ENCODE assay signal across 20 cellular contexts in the genomic region with DNA sequence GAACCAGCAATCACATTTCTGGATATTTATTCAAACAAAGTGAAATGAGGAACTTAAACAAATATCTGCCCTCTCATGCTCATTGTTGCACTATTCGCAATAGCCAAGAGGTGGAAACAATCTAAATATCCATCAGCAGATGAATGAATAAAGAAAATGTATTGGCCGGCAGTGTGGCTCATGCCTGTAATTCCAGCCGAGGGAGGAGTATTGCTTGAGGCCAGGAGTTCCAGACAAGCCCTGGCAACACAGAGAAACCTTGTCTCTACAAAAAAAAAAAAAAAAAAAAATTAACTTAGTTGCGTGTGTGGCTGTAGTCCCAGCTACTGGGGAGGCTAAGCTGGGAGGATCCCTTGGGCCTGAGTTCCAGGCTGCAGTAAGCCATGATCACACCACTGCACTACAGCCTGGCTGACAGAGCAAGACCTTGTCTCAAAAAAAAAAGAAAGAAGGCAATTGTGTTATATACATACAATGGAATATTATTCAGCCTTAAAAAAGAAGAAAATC.
DNase-seq lines count a peak whose midpoint lies in the region; ATAC-seq and TF ChIP-seq lines count a peak whose summit lies in the region.
"Had no signal": no experiment of that assay in that cellular context is flagged by ENCODE, and none has a peak within 500 bp of the region (broad histone marks: within the 10 kb centered on the region; RNA-seq: fewer than 3 reads in every experiment).

No MANE protein-coding gene starts in this region.

- no TSS peak for BruUV-seq in MCF 10A (replicated peaks; lab: Mats Ljungman, UMichigan)

- no peaks in the 10 kb centered on the region for H3K36me3 ChIP-seq in breast epithelium

- H3K4me3 Mint-ChIP-seq in MCF 10A (ENCODE audit: unreplicated experiment) (no peak overlapping the region), chondrocyte (ENCODE audit: unreplicated experiment) (no peak overlapping the region)
- H3K4me3 Mint-ChIP-seq: CD4-positive, CD25-positive, alpha-beta regulatory T cell had no signal

- peak overlapping the region; percentile 87 for H3K27ac Mint-ChIP-seq in MCF 10A (ENCODE audit: low read depth, unreplicated experiment)
- H3K27ac Mint-ChIP-seq in chondrocyte (ENCODE audit: unreplicated experiment), result peak overlapping the region; percentile 5
- H3K27ac Mint-ChIP-seq: CD4-positive, CD25-positive, alpha-beta regulatory T cell had no signal

- CTCF ChIA-PET in MCF 10A (lab: Yijun Ruan, JAX), result interaction anchor here (0.9 to 2.7 kb wide), 3 partner anchors 9 to 18 kb away, joined by 3 to 8 read pairs (median 4); no protein-coding TSS in a partner anchor

- H3K9me3 Mint-ChIP-seq in MCF 10A (ENCODE audit: unreplicated experiment) (no peaks in the 10 kb centered on the region), chondrocyte (ENCODE audit: low read depth) (peaks cover 4% of the 10 kb centered on the region)

- no peak for TF ChIP-seq POLR2A in breast epithelium (IDR thresholded peaks at IDR 0.05)

- no peaks in the 10 kb centered on the region for H3K4me1 ChIP-seq in breast epithelium
- H3K4me1 ChIP-seq: BLaER1 had no signal

- POLR2A ChIA-PET in MCF 10A (lab: Yijun Ruan, JAX), result interaction anchor here (0.7 to 1.5 kb wide), 2 partner anchors 62 to 82 kb away, joined by 3 to 6 read pairs; no protein-coding TSS in a partner anchor

- H3K4me3 ChIP-seq in breast epithelium, result no peak overlapping the region
- H3K4me3 ChIP-seq: BLaER1, GM23248, K562 had no signal

- intact Hi-C loops in MCF 10A (cut with micrococcal nuclease) (no loop called here), breast epithelium (cut with DNase I; ENCODE audit: low total_unique reads) (no loop called here)

- ATAC-seq in HG02610 (IDR thresholded peaks at IDR 0.05; ENCODE audit: unreplicated experiment), result no peak
- ATAC-seq: K562, Panc1 had no signal

- TF ChIP-seq CTCF in MCF 10A (IDR thresholded peaks at IDR 0.05; ENCODE audit: unreplicated experiment) (no peak), breast epithelium (IDR thresholded peaks at IDR 0.05) (no peak), chondrocyte (IDR thresholded peaks at IDR 0.05) (peak; percentile 26)

- H3K27ac ChIP-seq in breast epithelium, result no peak overlapping the region
- H3K27ac ChIP-seq: BLaER1, GM23248, RWPE1 had no signal

- H3K27me3 Mint-ChIP-seq in MCF 10A (ENCODE audit: insufficient read depth, unreplicated experiment) (no peaks in the 10 kb centered on the region), chondrocyte (ENCODE audit: low read depth) (no peaks in the 10 kb centered on the region)
- H3K27me3 Mint-ChIP-seq: CD4-positive, CD25-positive, alpha-beta regulatory T cell had no signal

- no peaks in the 10 kb centered on the region for H3K27me3 ChIP-seq in breast epithelium
- H3K27me3 ChIP-seq: BLaER1 had no signal

- H3K36me3 Mint-ChIP-seq in MCF 10A (ENCODE audit: insufficient read depth, unreplicated experiment) (peaks cover 10% of the 10 kb centered on the region), chondrocyte (ENCODE audit: low read depth) (peaks cover 11% of the 10 kb centered on the region)

- H3K9me3 ChIP-seq in breast epithelium, result no peaks in the 10 kb centered on the region
- H3K9me3 ChIP-seq: BLaER1, SK-N-SH had no signal

- H3K4me1 Mint-ChIP-seq in MCF 10A (ENCODE audit: insufficient read depth, unreplicated experiment) (peaks cover 13% of the 10 kb centered on the region), chondrocyte (ENCODE audit: low read depth) (peaks cover 7% of the 10 kb centered on the region)

- DNase-seq in MCF 10A (ENCODE audit: unreplicated experiment) (peak; percentile 63), breast epithelium (ENCODE audit: low spot score in 2 of 2) (no peak), chondrocyte (ENCODE audit: low spot score) (no peak), islet precursor cell (peak; percentile 70), amygdala (lab: John Stamatoyannopoulos, UW) (no peak), T-helper 1 cell (no peak)
- DNase-seq: CD4-positive, CD25-positive, alpha-beta regulatory T cell; GM23248; H7; Kasumi-1; NCI-H2029 treated with DMSO at 0.1 percent for 48 hours; NCI-H510A; NCI-H69; SHP77; SK-N-SH had no signal

Comparison
In these comparisons a context has a peak if more than half of its experiments do, and no peak if none do; other contexts are left out.
1. DNase-seq: peak in MCF 10A (single experiment) and islet precursor cell (single experiment); none in breast epithelium (0 of 2), chondrocyte (single experiment), amygdala (0 of 56) and T-helper 1 cell (0 of 5).